1 cellular context compared by ENCODE assay signal in the genomic region with DNA sequence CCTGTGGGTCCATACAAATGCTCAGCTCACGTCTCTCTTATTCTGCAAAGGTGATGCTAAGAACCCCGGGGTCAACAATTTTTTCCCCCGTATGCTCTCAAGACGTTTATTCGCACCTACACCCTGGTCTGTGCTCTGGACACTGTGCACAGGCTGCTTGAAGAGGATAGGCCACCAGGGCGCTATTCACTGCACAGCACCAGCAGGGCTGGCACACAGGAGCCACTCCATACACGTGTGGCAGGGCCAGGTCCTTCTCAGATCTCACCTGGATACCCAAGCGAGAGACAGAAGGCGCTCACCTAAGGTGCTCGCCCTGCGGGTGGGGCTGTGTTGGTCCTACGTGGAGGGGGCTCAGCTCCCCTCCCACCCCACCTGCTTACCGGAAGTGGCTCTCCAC.
TF ChIP-seq lines count a peak whose summit lies in the region.

No MANE protein-coding gene starts in this region.

TF ChIP-seq in HCT116, 20 proteins besides CTCF, POLR2A, EP300 and RAD21 (continued from another document):
- TF ChIP-seq EZH2phosphoT487 (IDR thresholded peaks at IDR 0.05; ENCODE audit: borderline replicate concordance): no peak
- TF ChIP-seq, protein P1, sequence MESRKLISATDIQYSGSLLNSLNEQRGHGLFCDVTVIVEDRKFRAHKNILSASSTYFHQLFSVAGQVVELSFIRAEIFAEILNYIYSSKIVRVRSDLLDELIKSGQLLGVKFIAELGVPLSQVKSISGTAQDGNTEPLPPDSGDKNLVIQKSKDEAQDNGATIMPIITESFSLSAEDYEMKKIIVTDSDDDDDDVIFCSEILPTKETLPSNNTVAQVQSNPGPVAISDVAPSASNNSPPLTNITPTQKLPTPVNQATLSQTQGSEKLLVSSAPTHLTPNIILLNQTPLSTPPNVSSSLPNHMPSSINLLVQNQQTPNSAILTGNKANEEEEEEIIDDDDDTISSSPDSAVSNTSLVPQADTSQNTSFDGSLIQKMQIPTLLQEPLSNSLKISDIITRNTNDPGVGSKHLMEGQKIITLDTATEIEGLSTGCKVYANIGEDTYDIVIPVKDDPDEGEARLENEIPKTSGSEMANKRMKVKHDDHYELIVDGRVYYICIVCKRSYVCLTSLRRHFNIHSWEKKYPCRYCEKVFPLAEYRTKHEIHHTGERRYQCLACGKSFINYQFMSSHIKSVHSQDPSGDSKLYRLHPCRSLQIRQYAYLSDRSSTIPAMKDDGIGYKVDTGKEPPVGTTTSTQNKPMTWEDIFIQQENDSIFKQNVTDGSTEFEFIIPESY (IDR thresholded peaks at IDR 0.05; ENCODE audit: extremely low read depth, insufficient replicate concordance, low read length): no peak
- TF ChIP-seq SRF (IDR thresholded peaks at IDR 0.05; ENCODE audit: low read depth): no peak
- TF ChIP-seq TCF7L2 (IDR thresholded peaks at IDR 0.05; ENCODE audit: borderline replicate concordance, extremely low read depth, insufficient read depth, insufficient read length): no peak
- TF ChIP-seq YY1 (IDR thresholded peaks at IDR 0.05; ENCODE audit: extremely low read depth, insufficient replicate concordance, low read depth, low read length): no peak
